ENCODE assay signal across 1 cellular context in the genomic region with DNA sequence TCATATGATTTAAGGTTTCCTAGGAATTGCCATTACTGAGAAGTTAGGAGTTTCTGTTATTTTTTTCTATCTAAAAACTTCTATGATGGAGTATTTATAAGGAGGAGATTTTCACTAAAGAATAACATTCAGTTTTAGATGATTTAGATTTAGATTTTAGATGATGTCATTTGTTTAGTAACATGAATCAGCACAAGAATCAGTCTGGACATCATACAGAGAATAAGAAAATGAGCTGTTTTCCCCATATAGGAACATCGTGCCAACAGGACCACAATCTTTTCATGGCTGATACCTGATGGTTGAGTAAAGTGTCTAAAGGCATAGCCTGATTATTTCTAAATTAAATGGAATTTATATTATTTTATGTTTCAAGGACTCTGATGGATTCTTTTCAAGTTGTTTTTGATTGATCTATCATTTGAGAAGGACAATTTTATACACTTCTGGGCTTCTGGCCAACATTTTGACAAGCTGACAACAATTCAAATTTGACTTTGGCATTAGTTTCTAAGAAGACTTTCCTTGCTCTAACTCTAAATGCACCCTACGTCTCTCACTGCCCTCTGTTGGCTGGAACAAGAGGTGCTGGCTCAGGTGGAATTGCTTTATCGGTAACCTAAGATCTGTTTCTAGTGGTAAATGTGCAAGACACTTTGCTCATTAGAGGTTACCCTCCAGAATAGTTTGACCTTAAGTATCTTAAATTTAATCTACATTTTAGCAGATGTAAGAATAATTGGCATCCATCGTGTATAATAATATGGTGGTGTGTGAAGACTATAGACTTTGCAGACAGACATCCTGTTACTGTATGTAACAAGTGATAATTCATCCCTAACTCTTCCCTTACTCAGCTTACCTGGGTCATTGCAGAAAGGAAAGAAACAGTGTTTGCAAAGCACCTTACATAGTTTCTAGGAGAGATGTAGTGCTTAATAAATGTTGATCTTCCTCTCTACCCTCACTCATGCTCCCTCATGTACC.
TF ChIP-seq lines count a peak whose summit lies in the region.

No MANE protein-coding gene starts in this region.

TF ChIP-seq in SK-N-SH, 30 proteins besides CTCF, POLR2A, EP300 and RAD21 (continued from another document):
- TF ChIP-seq, protein P1, sequence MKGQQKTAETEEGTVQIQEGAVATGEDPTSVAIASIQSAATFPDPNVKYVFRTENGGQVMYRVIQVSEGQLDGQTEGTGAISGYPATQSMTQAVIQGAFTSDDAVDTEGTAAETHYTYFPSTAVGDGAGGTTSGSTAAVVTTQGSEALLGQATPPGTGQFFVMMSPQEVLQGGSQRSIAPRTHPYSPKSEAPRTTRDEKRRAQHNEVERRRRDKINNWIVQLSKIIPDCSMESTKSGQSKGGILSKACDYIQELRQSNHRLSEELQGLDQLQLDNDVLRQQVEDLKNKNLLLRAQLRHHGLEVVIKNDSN (IDR thresholded peaks at IDR 0.05; ENCODE audit: borderline replicate concordance, low read depth) = no peak
- TF ChIP-seq RCOR1 (IDR thresholded peaks at IDR 0.05; ENCODE audit: low read length) (no peak), TEAD4 (IDR thresholded peaks at IDR 0.05; ENCODE audit: borderline replicate concordance, insufficient read depth) (no peak), NFIC (IDR thresholded peaks at IDR 0.05; ENCODE audit: borderline replicate concordance) (no peak), YY1 (IDR thresholded peaks at IDR 0.05; ENCODE audit: low read depth) (no peak), TAF1 (IDR thresholded peaks at IDR 0.05; ENCODE audit: borderline replicate concordance, low read depth, low read length) (no peak), FOXJ3 (CRISPR knock-in tag; IDR thresholded peaks at IDR 0.05) (no peak), MXI1 (IDR thresholded peaks at IDR 0.05; ENCODE audit: low read depth, low read length) (no peak), SMC3 (IDR thresholded peaks at IDR 0.05; ENCODE audit: low read depth, low read length) (no peak; the same call in 1 of the 2 replicates), CHD2 (IDR thresholded peaks at IDR 0.05; ENCODE audit: low read length, partially characterized antibody) (no peak), RFX5 (IDR thresholded peaks at IDR 0.05; ENCODE audit: low read length) (no peak)
- TF ChIP-seq, protein P2, sequence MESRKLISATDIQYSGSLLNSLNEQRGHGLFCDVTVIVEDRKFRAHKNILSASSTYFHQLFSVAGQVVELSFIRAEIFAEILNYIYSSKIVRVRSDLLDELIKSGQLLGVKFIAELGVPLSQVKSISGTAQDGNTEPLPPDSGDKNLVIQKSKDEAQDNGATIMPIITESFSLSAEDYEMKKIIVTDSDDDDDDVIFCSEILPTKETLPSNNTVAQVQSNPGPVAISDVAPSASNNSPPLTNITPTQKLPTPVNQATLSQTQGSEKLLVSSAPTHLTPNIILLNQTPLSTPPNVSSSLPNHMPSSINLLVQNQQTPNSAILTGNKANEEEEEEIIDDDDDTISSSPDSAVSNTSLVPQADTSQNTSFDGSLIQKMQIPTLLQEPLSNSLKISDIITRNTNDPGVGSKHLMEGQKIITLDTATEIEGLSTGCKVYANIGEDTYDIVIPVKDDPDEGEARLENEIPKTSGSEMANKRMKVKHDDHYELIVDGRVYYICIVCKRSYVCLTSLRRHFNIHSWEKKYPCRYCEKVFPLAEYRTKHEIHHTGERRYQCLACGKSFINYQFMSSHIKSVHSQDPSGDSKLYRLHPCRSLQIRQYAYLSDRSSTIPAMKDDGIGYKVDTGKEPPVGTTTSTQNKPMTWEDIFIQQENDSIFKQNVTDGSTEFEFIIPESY (IDR thresholded peaks at IDR 0.05; ENCODE audit: borderline replicate concordance, low read depth) = no peak
